9 cellular contexts compared by ENCODE assay signal in the genomic region with DNA sequence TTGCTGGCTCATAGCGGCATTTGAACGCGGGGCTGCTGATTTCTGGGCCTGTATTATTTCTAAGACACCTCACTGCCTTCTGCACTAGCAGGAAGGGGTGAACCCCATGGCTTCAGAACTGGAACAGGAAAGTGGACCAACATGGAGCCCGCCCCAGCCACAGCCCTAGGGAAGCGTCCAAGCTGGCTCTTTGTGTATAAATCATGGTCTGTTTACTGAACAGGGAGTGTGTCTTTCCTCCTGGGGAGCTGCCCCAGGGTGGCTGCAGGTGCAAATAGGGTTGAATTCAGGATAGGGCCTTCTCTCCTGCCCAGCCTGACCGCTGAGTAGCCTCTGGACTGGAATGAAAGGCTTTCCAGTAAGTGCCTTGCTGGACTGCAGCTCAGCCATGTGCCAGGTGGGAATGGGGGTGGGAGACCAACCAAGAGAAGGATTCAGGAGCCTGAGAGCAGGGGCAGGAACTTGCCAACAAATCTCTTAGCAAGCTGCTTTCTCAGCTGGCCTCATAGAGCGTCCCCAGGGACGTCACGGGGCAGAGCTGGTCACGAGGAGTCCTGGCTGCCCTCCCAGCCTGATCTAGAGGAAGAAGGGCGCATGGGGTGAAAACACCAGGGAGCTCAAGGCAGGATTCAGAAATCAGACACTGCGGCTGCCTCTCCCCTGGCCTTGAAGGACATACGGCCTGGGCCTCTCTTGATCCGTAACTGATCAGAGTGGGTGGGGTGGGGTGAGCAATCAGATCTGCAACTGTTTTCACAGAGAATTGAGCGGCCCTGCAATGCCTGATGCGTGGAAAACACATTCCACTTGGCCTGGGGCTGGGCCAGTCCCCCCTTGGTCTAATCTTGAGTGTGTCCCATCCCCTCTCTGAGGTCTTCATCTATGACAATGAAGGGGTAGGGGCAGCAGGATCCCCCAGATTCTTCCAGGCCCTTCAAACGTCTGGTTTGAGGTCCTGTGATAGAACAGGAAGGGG. TPM values are rescaled to one million over a fixed set of nuclear protein-coding genes. Genes with fewer than 3 reads are reported as not detected.
DNase-seq lines count a peak whose midpoint lies in the region; ATAC-seq, FAIRE-seq and TF ChIP-seq lines count a peak whose summit lies in the region.
"Had no signal": no experiment of that assay in that cellular context is flagged by ENCODE, and none has a peak within 500 bp of the region (broad histone marks: within the 10 kb centered on the region; RNA-seq: fewer than 3 reads in every experiment).

No MANE protein-coding gene starts in this region.

- H3K4me3 ChIP-seq in choroid plexus epithelial cell (ENCODE audit: low read depth, low read length) (no peak overlapping the region), tibial artery (no peak overlapping the region)

- peaks cover 6% of the 10 kb centered on the region for H3K36me3 Mint-ChIP-seq in activated CD4-positive, alpha-beta T cell treated with anti-CD3 and anti-CD28 coated beads, Interleukin-2, amount 10 ng/mL, durations not matched to agents 7 days and 5 days (ENCODE audit: low read depth)

- H3K4me1 Mint-ChIP-seq in activated CD4-positive, alpha-beta T cell treated with anti-CD3 and anti-CD28 coated beads, Interleukin-2, amount 10 ng/mL, durations not matched to agents 7 days and 5 days: peaks cover 3% of the 10 kb centered on the region

- no peaks in the 10 kb centered on the region for H3K9me3 Mint-ChIP-seq in activated CD4-positive, alpha-beta T cell treated with anti-CD3 and anti-CD28 coated beads, Interleukin-2, amount 10 ng/mL, durations not matched to agents 7 days and 5 days

- ATAC-seq in HG03280 (IDR thresholded peaks at IDR 0.05; ENCODE audit: unreplicated experiment): no peak
- ATAC-seq: T-helper 17 cell had no signal

- peaks cover 0 to 3% (median 0%) of the 10 kb centered on the region in 3 donors for H3K9me3 ChIP-seq in tibial artery

- CTCF ChIA-PET in activated CD4-positive, alpha-beta T cell treated with anti-CD3 and anti-CD28 coated beads, Interleukin-2, amount 10 ng/mL, durations not matched to agents 7 days and 5 days (lab: Charles Lee): no interaction called here

- intact Hi-C loops in tibial artery (cut with DNase I; ENCODE audit: low total_unique reads): loop anchor here (2.0 to 5.0 kb wide), 2 partner anchors 41 to 129 kb away; no protein-coding TSS in a partner anchor

- H3K27me3 Mint-ChIP-seq in activated CD4-positive, alpha-beta T cell treated with anti-CD3 and anti-CD28 coated beads, Interleukin-2, amount 10 ng/mL, durations not matched to agents 7 days and 5 days: no peaks in the 10 kb centered on the region
- H3K27me3 Mint-ChIP-seq: T-helper 17 cell had no signal

- no peak overlapping the region for H3K27ac Mint-ChIP-seq in activated CD4-positive, alpha-beta T cell treated with anti-CD3 and anti-CD28 coated beads, Interleukin-2, amount 10 ng/mL, durations not matched to agents 7 days and 5 days

- H3K4me3 Mint-ChIP-seq in activated CD4-positive, alpha-beta T cell treated with anti-CD3 and anti-CD28 coated beads, Interleukin-2, amount 10 ng/mL, durations not matched to agents 7 days and 5 days: no peak overlapping the region
- H3K4me3 Mint-ChIP-seq: T-helper 17 cell had no signal

- peak; percentile 88 for DNase-seq in NCI-H2081 treated with DMSO at 0.1 percent for 48 hours (lab: John Stamatoyannopoulos, UW)
- DNase-seq in choroid plexus epithelial cell (ENCODE audit: low read depth): peak; percentile 95
- peak; percentile 40 to 68 for DNase-seq in lung microvascular endothelial cell (ENCODE audit: low read depth in 2 of 2)
- DNase-seq in tibial artery: peak; percentile 97 to 98
- DNase-seq in H54 (ENCODE audit: insufficient read length, low spot score): no peak
- no peak for DNase-seq in SIG-M5 (lab: John Stamatoyannopoulos, UW)
- DNase-seq in activated CD4-positive, alpha-beta T cell treated with anti-CD3 and anti-CD28 coated beads, Interleukin-2, amount 10 ng/mL, durations not matched to agents 7 days and 5 days: no peak
- DNase-seq: T-helper 17 cell had no signal

- no peaks in the 10 kb centered on the region for H3K36me3 ChIP-seq in tibial artery

- H3K4me1 ChIP-seq in tibial artery: peaks cover 7 to 33% (median 29%) of the 10 kb centered on the region in 4 donors

- H3K27ac ChIP-seq in tibial artery: peak overlapping the region; percentile 81 to 89

- no peak for TF ChIP-seq POLR2A in H54 (IDR thresholded peaks at IDR 0.05; ENCODE audit: low read depth, low read length)

- FAIRE-seq in H54 (lab: Jason Lieb, UNC): no peak

- TF ChIP-seq CTCF in choroid plexus epithelial cell (conservative IDR thresholded peaks at IDR 0.05; ENCODE audit: low read depth, low read length): no peak
- TF ChIP-seq CTCF in tibial artery (IDR thresholded peaks at IDR 0.05): peak in 1 of 2 experiments; percentile 5

- POLR2A ChIA-PET in activated CD4-positive, alpha-beta T cell treated with anti-CD3 and anti-CD28 coated beads, Interleukin-2, amount 10 ng/mL, durations not matched to agents 7 days and 5 days (lab: Charles Lee): no interaction called here

- H3K27me3 ChIP-seq in tibial artery: no peaks in the 10 kb centered on the region

RNA-seq across cellular contexts. Expression of gene SELENON, which starts 56.5 kb away (rescaled TPM):
- 21.8 and 27.8 TPM in 2 replicates for total RNA-seq in lung microvascular endothelial cell
- total RNA-seq in activated CD4-positive, alpha-beta T cell treated with anti-CD3 and anti-CD28 coated beads, Interleukin-2, amount 10 ng/mL, durations not matched to agents 7 days and 5 days: 10 to 100 TPM; 13.7 to 14.4 TPM

Comparison
In these comparisons a context has a peak if more than half of its experiments do, and no peak if none do; other contexts are left out.
1. DNase-seq: peak in NCI-H2081 treated with DMSO at 0.1 percent for 48 hours (single experiment), choroid plexus epithelial cell (single experiment), lung microvascular endothelial cell (2 of 2) and tibial artery (2 of 2); none in H54 (single experiment), SIG-M5 (single experiment) and activated CD4-positive, alpha-beta T cell treated with anti-CD3 and anti-CD28 coated beads, Interleukin-2, amount 10 ng/mL, durations not matched to agents 7 days and 5 days (single experiment).